In genomic region chr5:73234156-73234555, GRCh38 we compare ENCODE assay signal across 13 cellular contexts.
DNase-seq lines count a peak whose midpoint lies in the region; ATAC-seq and TF ChIP-seq lines count a peak whose summit lies in the region.
"Had no signal": no experiment of that assay in that cellular context is flagged by ENCODE, and none has a peak within 500 bp of the region (broad histone marks: within the 10 kb centered on the region; RNA-seq: fewer than 3 reads in every experiment).

No MANE protein-coding gene starts in this region.

- intact Hi-C loops in activated B cell treated with CpG ODN at 0.5 μM for 24 hours (cut with micrococcal nuclease) (loop anchor here (5.0 kb wide), 1 partner anchor 213 kb away; the partner anchor contains the start of gene FOXD1), psoas muscle (cut with DNase I) (no loop called here), ovary (cut with DNase I) (loop anchor here in 1 of 4 donors (10.0 kb wide), 1 partner anchor 211 kb away; the partner anchor contains the start of gene FOXD1)
- intact Hi-C loops in activated T-helper 2 cell treated with anti-CD3 and anti-CD28 coated beads, Interferon-gamma antibody, Interleukin-2, Interleukin-4, amounts not matched to agents 10 μg/mL and 5 μg/mL and 100 μg/mL, durations not matched to agents 14 hours and 24 hours and 36 hours (cut with micrococcal nuclease): loop anchor here (5.0 kb wide), 2 partner anchors 148 to 213 kb away; partner anchors contain the start of gene FOXD1

- H3K27ac ChIP-seq in CD8-positive, alpha-beta memory T cell (ENCODE audit: low read depth, low read length): no peak overlapping the region
- H3K27ac ChIP-seq in psoas muscle: no peak overlapping the region
- H3K27ac ChIP-seq in ovary: no peak overlapping the region
- H3K27ac ChIP-seq: KMS-11, SK-N-MC had no signal

- TF ChIP-seq POLR2A in ovary (IDR thresholded peaks at IDR 0.05): no peak

- H3K4me3 ChIP-seq in CD8-positive, alpha-beta memory T cell (ENCODE audit: low read length): no peak overlapping the region
- peak overlapping the region; percentile 44; the same call in 1 of the 2 replicates for H3K4me3 ChIP-seq in iPS-18c (ENCODE audit: insufficient read depth, low read depth, low read length)
- H3K4me3 ChIP-seq in psoas muscle: peak overlapping the region; percentile 67
- no peak overlapping the region for H3K4me3 ChIP-seq in ovary
- H3K4me3 ChIP-seq: SK-N-MC had no signal

- no peaks in the 10 kb centered on the region for H3K9me3 ChIP-seq in CD8-positive, alpha-beta memory T cell (ENCODE audit: low read length)
- H3K9me3 ChIP-seq in iPS-18c (ENCODE audit: control insufficient read depth, insufficient read depth, low read length) (no peaks in the 10 kb centered on the region), psoas muscle (no peaks in the 10 kb centered on the region), ovary (no peaks in the 10 kb centered on the region)

- peaks cover 63% of the 10 kb centered on the region for H3K27me3 ChIP-seq in CD8-positive, alpha-beta memory T cell (ENCODE audit: insufficient read depth, low read length, poor library complexity, severe bottlenecking)
- H3K27me3 ChIP-seq in psoas muscle (ENCODE audit: insufficient read depth in 3 of 3, low read length in 2 of 3) (peaks cover 3 to 80% (median 10%) of the 10 kb centered on the region in 3 donors), ovary (no peaks in the 10 kb centered on the region)

- TF ChIP-seq CTCF in activated B cell treated with CpG ODN at 0.5 μM for 24 hours (IDR thresholded peaks at IDR 0.05): no peak
- TF ChIP-seq CTCF in psoas muscle (IDR thresholded peaks at IDR 0.05): no peak
- no peak for TF ChIP-seq CTCF in ovary (IDR thresholded peaks at IDR 0.05)

- DNase-seq in CD8-positive, alpha-beta memory T cell: no peak
- DNase-seq in activated B cell treated with CpG ODN at 0.5 μM for 24 hours (no peak), psoas muscle (no peak), mesenteric fat pad (ENCODE audit: low spot score) (no peak), ovary (no peak), germinal center (ENCODE audit: low spot score) (no peak)
- no peak for DNase-seq in activated T-helper 2 cell treated with anti-CD3 and anti-CD28 coated beads, Interferon-gamma antibody, Interleukin-2, Interleukin-4, amounts not matched to agents 10 μg/mL and 5 μg/mL and 100 μg/mL, durations not matched to agents 14 hours and 24 hours and 36 hours (ENCODE audit: low spot score)
- DNase-seq: CD4-positive, CD25-positive, alpha-beta regulatory T cell; NCI-H446; stimulated activated CD4-positive, alpha-beta T cell treated with anti-CD3 and anti-CD28 coated beads, Interleukin-12 subunit alpha, Interleukin-12 subunit beta, amount 100 ng/mL, for 4 hours had no signal

- H3K27me3 Mint-ChIP-seq in CD8-positive, alpha-beta memory T cell: peaks cover 51 to 72% of the 10 kb centered on the region in 2 donors
- peaks cover 51% of the 10 kb centered on the region for H3K27me3 Mint-ChIP-seq in activated B cell treated with CpG ODN at 0.5 μM for 24 hours
- H3K27me3 Mint-ChIP-seq in activated T-helper 2 cell treated with anti-CD3 and anti-CD28 coated beads, Interferon-gamma antibody, Interleukin-2, Interleukin-4, amounts not matched to agents 10 μg/mL and 5 μg/mL and 100 μg/mL, durations not matched to agents 14 hours and 24 hours and 36 hours (ENCODE audit: low read depth): peaks cover 65% of the 10 kb centered on the region

- no peaks in the 10 kb centered on the region for H3K36me3 ChIP-seq in CD8-positive, alpha-beta memory T cell (ENCODE audit: insufficient read depth, low read length)
- H3K36me3 ChIP-seq in psoas muscle (ENCODE audit: insufficient read depth in 1 of 2, low read depth in 1 of 2): no peaks in the 10 kb centered on the region
- no peaks in the 10 kb centered on the region for H3K36me3 ChIP-seq in ovary

- WGBS in psoas muscle, 3 donors: 8 to 13% (median 12%) methylated on average over 16 of the region's 16 CpGs
- 3 to 7% (median 5%) methylated on average over 16 of the region's 16 CpGs for WGBS in ovary, 3 donors

- POLR2A ChIA-PET in CD8-positive, alpha-beta memory T cell (lab: Charles Lee): no interaction called here
- POLR2A ChIA-PET in activated B cell treated with CpG ODN at 0.5 μM for 24 hours (lab: Charles Lee): no interaction called here

- H3K4me3 Mint-ChIP-seq in CD8-positive, alpha-beta memory T cell: peak overlapping the region in 6 of 7 donors; percentile 47 to 82 (median 64)
- peak overlapping the region; percentile 63 for H3K4me3 Mint-ChIP-seq in activated B cell treated with CpG ODN at 0.5 μM for 24 hours
- H3K4me3 Mint-ChIP-seq in activated T-helper 2 cell treated with anti-CD3 and anti-CD28 coated beads, Interferon-gamma antibody, Interleukin-2, Interleukin-4, amounts not matched to agents 10 μg/mL and 5 μg/mL and 100 μg/mL, durations not matched to agents 14 hours and 24 hours and 36 hours (ENCODE audit: low read depth): no peak overlapping the region

- H3K36me3 Mint-ChIP-seq in CD8-positive, alpha-beta memory T cell: no peaks in the 10 kb centered on the region
- no peaks in the 10 kb centered on the region for H3K36me3 Mint-ChIP-seq in activated B cell treated with CpG ODN at 0.5 μM for 24 hours (ENCODE audit: low read depth)
- no peaks in the 10 kb centered on the region for H3K36me3 Mint-ChIP-seq in activated T-helper 2 cell treated with anti-CD3 and anti-CD28 coated beads, Interferon-gamma antibody, Interleukin-2, Interleukin-4, amounts not matched to agents 10 μg/mL and 5 μg/mL and 100 μg/mL, durations not matched to agents 14 hours and 24 hours and 36 hours (ENCODE audit: low read depth)
- H3K36me3 Mint-ChIP-seq: CD4-positive, CD25-positive, alpha-beta regulatory T cell had no signal

- no peak overlapping the region for H3K27ac Mint-ChIP-seq in CD8-positive, alpha-beta memory T cell
- no peak overlapping the region for H3K27ac Mint-ChIP-seq in activated B cell treated with CpG ODN at 0.5 μM for 24 hours
- H3K27ac Mint-ChIP-seq in activated T-helper 2 cell treated with anti-CD3 and anti-CD28 coated beads, Interferon-gamma antibody, Interleukin-2, Interleukin-4, amounts not matched to agents 10 μg/mL and 5 μg/mL and 100 μg/mL, durations not matched to agents 14 hours and 24 hours and 36 hours: no peak overlapping the region
- H3K27ac Mint-ChIP-seq: CD4-positive, CD25-positive, alpha-beta regulatory T cell had no signal

- no peak for ATAC-seq in activated B cell treated with CpG ODN at 0.5 μM for 24 hours (ENCODE audit: low read depth)
- peak in 1 of 4 donors; percentile 35 for ATAC-seq in psoas muscle

- TF ChIP-seq EP300 in ovary (IDR thresholded peaks at IDR 0.05): no peak

- peaks cover 22% of the 10 kb centered on the region for H3K4me1 ChIP-seq in CD8-positive, alpha-beta memory T cell (ENCODE audit: insufficient read depth, low read length)
- H3K4me1 ChIP-seq in psoas muscle (peaks cover 4% of the 10 kb centered on the region), ovary (ENCODE audit: insufficient read depth) (peaks cover 2% of the 10 kb centered on the region)

- CTCF ChIA-PET in CD8-positive, alpha-beta memory T cell (lab: Charles Lee): no interaction called here
- CTCF ChIA-PET in activated B cell treated with CpG ODN at 0.5 μM for 24 hours (lab: Charles Lee): no interaction called here

- H3K4me1 Mint-ChIP-seq in CD8-positive, alpha-beta memory T cell: peaks cover 18 to 39% (median 25%) of the 10 kb centered on the region in 3 donors
- peaks cover 25% of the 10 kb centered on the region for H3K4me1 Mint-ChIP-seq in activated B cell treated with CpG ODN at 0.5 μM for 24 hours
- peaks cover 1% of the 10 kb centered on the region for H3K4me1 Mint-ChIP-seq in activated T-helper 2 cell treated with anti-CD3 and anti-CD28 coated beads, Interferon-gamma antibody, Interleukin-2, Interleukin-4, amounts not matched to agents 10 μg/mL and 5 μg/mL and 100 μg/mL, durations not matched to agents 14 hours and 24 hours and 36 hours (ENCODE audit: low read depth)

- no peaks in the 10 kb centered on the region for H3K9me3 Mint-ChIP-seq in CD8-positive, alpha-beta memory T cell
- no peaks in the 10 kb centered on the region for H3K9me3 Mint-ChIP-seq in activated B cell treated with CpG ODN at 0.5 μM for 24 hours
- no peaks in the 10 kb centered on the region for H3K9me3 Mint-ChIP-seq in activated T-helper 2 cell treated with anti-CD3 and anti-CD28 coated beads, Interferon-gamma antibody, Interleukin-2, Interleukin-4, amounts not matched to agents 10 μg/mL and 5 μg/mL and 100 μg/mL, durations not matched to agents 14 hours and 24 hours and 36 hours

Comparison
In these comparisons a context has a peak if more than half of its experiments do, and no peak if none do; other contexts are left out.
1. H3K4me3 ChIP-seq: peak in iPS-18c (single experiment) and psoas muscle (single experiment); none in CD8-positive, alpha-beta memory T cell (single experiment) and ovary (single experiment).
2. intact Hi-C loops: an anchor here in activated B cell treated with CpG ODN at 0.5 μM for 24 hours (5.0 kb wide) and activated T-helper 2 cell treated with anti-CD3 and anti-CD28 coated beads, Interferon-gamma antibody, Interleukin-2, Interleukin-4, amounts not matched to agents 10 μg/mL and 5 μg/mL and 100 μg/mL, durations not matched to agents 14 hours and 24 hours and 36 hours (5.0 kb wide); none called in psoas muscle.